In genomic region chr1:111399792-111400610, GRCh38 we compare ENCODE assay signal across 8 cellular contexts. TPM values are rescaled to one million over a fixed set of nuclear protein-coding genes. Genes with fewer than 3 reads are reported as not detected.
A peak's percentile ranks its signal among the peaks of the same experiment; 100 is the strongest.
DNase-seq lines count a peak whose midpoint lies in the region; ATAC-seq and TF ChIP-seq lines count a peak whose summit lies in the region.

No MANE protein-coding gene starts in this region.

- no peak overlapping the region for H3K4me3 ChIP-seq in GM12865 (ENCODE audit: low read depth, low read length)
- H3K4me3 ChIP-seq in parathyroid adenoma (ENCODE audit: low read depth, low read length), result no peak overlapping the region

- H3K79me2 ChIP-seq in parathyroid adenoma, result no peaks in the 10 kb centered on the region

- POLR2A ChIA-PET in activated CD4-positive, alpha-beta T cell treated with anti-CD3 and anti-CD28 coated beads, Interleukin-2, amount 10 ng/mL, durations not matched to agents 7 days and 5 days (lab: Charles Lee), result no interaction called here

- no peaks in the 10 kb centered on the region for H3K9me3 ChIP-seq in parathyroid adenoma (ENCODE audit: control insufficient read depth, low read length)

- H3K36me3 ChIP-seq in parathyroid adenoma (ENCODE audit: control insufficient read depth, insufficient read depth, low read length), result no peaks in the 10 kb centered on the region

- H3K9me3 Mint-ChIP-seq in activated CD4-positive, alpha-beta T cell treated with anti-CD3 and anti-CD28 coated beads, Interleukin-2, amount 10 ng/mL, durations not matched to agents 7 days and 5 days, result peaks cover 7% of the 10 kb centered on the region

- no peaks in the 10 kb centered on the region for H3K27me3 ChIP-seq in parathyroid adenoma (ENCODE audit: control insufficient read depth, insufficient read depth, low read length)

- peaks cover 14% of the 10 kb centered on the region for H3K4me1 Mint-ChIP-seq in activated CD4-positive, alpha-beta T cell treated with anti-CD3 and anti-CD28 coated beads, Interleukin-2, amount 10 ng/mL, durations not matched to agents 7 days and 5 days

- peak; percentile 14 for DNase-seq in AG09319 (ENCODE audit: extremely low read depth, low read depth)
- peak; percentile 49 for DNase-seq in GM12865 (ENCODE audit: low read depth)
- DNase-seq in NCI-H2196 (lab: John Stamatoyannopoulos, UW; ENCODE audit: unreplicated experiment), result peak; percentile 69
- DNase-seq in activated CD4-positive, alpha-beta T cell treated with anti-CD3 and anti-CD28 coated beads, Interleukin-2, amount 10 ng/mL, durations not matched to agents 7 days and 5 days, result peak; percentile 56
- peak; percentile 74 for DNase-seq in fibroblast of peridontal ligament (ENCODE audit: extremely low read depth)

- no peak overlapping the region for H3K27ac ChIP-seq in parathyroid adenoma

- CTCF ChIA-PET in activated CD4-positive, alpha-beta T cell treated with anti-CD3 and anti-CD28 coated beads, Interleukin-2, amount 10 ng/mL, durations not matched to agents 7 days and 5 days (lab: Charles Lee), result interaction anchor here (0.6 to 3.5 kb wide), 16 partner anchors 9 to 199 kb away, joined by 3 to 15 read pairs (median 4); partner anchors contain the start of genes DENND2D and OVGP1

- H2AFZ ChIP-seq in parathyroid adenoma, result no peak overlapping the region

- H3K36me3 Mint-ChIP-seq in activated CD4-positive, alpha-beta T cell treated with anti-CD3 and anti-CD28 coated beads, Interleukin-2, amount 10 ng/mL, durations not matched to agents 7 days and 5 days (ENCODE audit: low read depth), result peaks cover 2% of the 10 kb centered on the region

- H3K27me3 Mint-ChIP-seq in activated CD4-positive, alpha-beta T cell treated with anti-CD3 and anti-CD28 coated beads, Interleukin-2, amount 10 ng/mL, durations not matched to agents 7 days and 5 days, result peaks cover 21% of the 10 kb centered on the region

- H3K9ac ChIP-seq in parathyroid adenoma, result no peak overlapping the region

- H3K4me2 ChIP-seq in parathyroid adenoma (ENCODE audit: low read length), result no peak overlapping the region

- TF ChIP-seq CTCF in AG09319 (IDR thresholded peaks at IDR 0.05; ENCODE audit: low read depth, low read length) (peak; percentile 67), GM12865 (IDR thresholded peaks at IDR 0.05; ENCODE audit: insufficient read depth, low read depth, low read length, missing control alignments) (peak; percentile 48), parathyroid adenoma (IDR thresholded peaks at IDR 0.05) (peak; percentile 46)

- ATAC-seq in GM18520 (IDR thresholded peaks at IDR 0.05; ENCODE audit: unreplicated experiment) (no peak), GM19467 (IDR thresholded peaks at IDR 0.05; ENCODE audit: unreplicated experiment) (no peak)

- H3K27ac Mint-ChIP-seq in activated CD4-positive, alpha-beta T cell treated with anti-CD3 and anti-CD28 coated beads, Interleukin-2, amount 10 ng/mL, durations not matched to agents 7 days and 5 days, result no peak overlapping the region

- no peaks in the 10 kb centered on the region for H3K4me1 ChIP-seq in parathyroid adenoma

- H3K4me3 Mint-ChIP-seq in activated CD4-positive, alpha-beta T cell treated with anti-CD3 and anti-CD28 coated beads, Interleukin-2, amount 10 ng/mL, durations not matched to agents 7 days and 5 days, result no peak overlapping the region

RNA-seq across cellular contexts. Expression of gene OVGP1, which starts 27.5 kb away (rescaled TPM):
- 1 to 10 TPM; 1.6 to 1.7 TPM for total RNA-seq in activated CD4-positive, alpha-beta T cell treated with anti-CD3 and anti-CD28 coated beads, Interleukin-2, amount 10 ng/mL, durations not matched to agents 7 days and 5 days

RNA-seq across cellular contexts. Expression of gene WDR77, which starts 49.1 kb away (rescaled TPM):
- 10 to 100 TPM; 46.1 to 48.6 TPM for total RNA-seq in activated CD4-positive, alpha-beta T cell treated with anti-CD3 and anti-CD28 coated beads, Interleukin-2, amount 10 ng/mL, durations not matched to agents 7 days and 5 days

RNA-seq across cellular contexts. Expression of gene ATP5PB, which starts 49.3 kb away (rescaled TPM):
- total RNA-seq in activated CD4-positive, alpha-beta T cell treated with anti-CD3 and anti-CD28 coated beads, Interleukin-2, amount 10 ng/mL, durations not matched to agents 7 days and 5 days, result 100 to 1,000 TPM; 321 to 348 TPM

Comparison
In these comparisons a context has a peak if more than half of its experiments do, and no peak if none do; other contexts are left out.
1. DNase-seq: peak in every context shown above with its lines; median percentile 74 in fibroblast of peridontal ligament; 69 in NCI-H2196; 56 in activated CD4-positive, alpha-beta T cell treated with anti-CD3 and anti-CD28 coated beads, Interleukin-2, amount 10 ng/mL, durations not matched to agents 7 days and 5 days; 49 in GM12865; 14 in AG09319.